Comparison of ENCODE assay signal across 8 cellular contexts in genomic region chr11:8263769-8264410, GRCh38. TPM values are rescaled to one million over a fixed set of nuclear protein-coding genes. Genes with fewer than 3 reads are reported as not detected.
DNase-seq lines count a peak whose midpoint lies in the region; ATAC-seq and TF ChIP-seq lines count a peak whose summit lies in the region.

Gene LMO1 (minus strand): TSS chr11:8263878. CDS start chr11:8263362, 516 bp downstream.

- H3K4me1 Mint-ChIP-seq in activated CD4-positive, alpha-beta T cell treated with anti-CD3 and anti-CD28 coated beads, Interleukin-2, amount 10 ng/mL, durations not matched to agents 24 days and 14 days: peaks cover 8% of the 10 kb centered on the region

- no peak within 1 kb of the TSS for H3K4me3 ChIP-seq in lower leg skin (ENCODE audit: low read depth, poor library complexity, severe bottlenecking)

- 2% methylated on average over 22 of the region's 22 CpGs for WGBS in lower leg skin, 2 donors

- intact Hi-C loops in activated CD4-positive, alpha-beta T cell treated with anti-CD3 and anti-CD28 coated beads, Interleukin-2, amount 10 ng/mL, durations not matched to agents 24 days and 14 days (cut with micrococcal nuclease): loop anchor here (1.0 to 10.0 kb wide), 2 partner anchors 39 to 259 kb away; no protein-coding TSS in a partner anchor
- intact Hi-C loops in lower leg skin (cut with DNase I; ENCODE audit: low total_unique reads): no loop called here

- ATAC-seq in HG03342 (IDR thresholded peaks at IDR 0.05; ENCODE audit: unreplicated experiment): peak; percentile 55

- DNase-seq in NK-92 treated with Interleukin-12 subunit alpha and Interleukin-12 subunit beta, amount 100 ng/mL, for 24 hours (lab: John Stamatoyannopoulos, UW): peak; percentile 42
- DNase-seq in NK-92 (lab: John Stamatoyannopoulos, UW; ENCODE audit: unreplicated experiment) (no peak), NCI-H460 (ENCODE audit: extremely low read depth, low read depth) (peak; percentile 73), dermis microvascular lymphatic vessel endothelial cell (ENCODE audit: low read depth in 2 of 2) (peak; percentile 46 to 77), lower leg skin (ENCODE audit: low spot score in 2 of 2) (peak; percentile 76 to 95)
- peak; percentile 92 for DNase-seq in activated CD4-positive, alpha-beta T cell treated with anti-CD3 and anti-CD28 coated beads, Interleukin-2, amount 10 ng/mL, durations not matched to agents 24 days and 14 days
- peak; percentile 75 for DNase-seq in stimulated activated CD4-positive, alpha-beta T cell treated with anti-CD3 and anti-CD28 coated beads, Interleukin-4, amount 100 ng/mL, for 24 hours

- TF ChIP-seq POLR2A in lower leg skin (IDR thresholded peaks at IDR 0.05): no peak

- H3K36me3 Mint-ChIP-seq in activated CD4-positive, alpha-beta T cell treated with anti-CD3 and anti-CD28 coated beads, Interleukin-2, amount 10 ng/mL, durations not matched to agents 24 days and 14 days (ENCODE audit: low read depth): no peaks in the 10 kb centered on the region

- TF ChIP-seq CTCF in lower leg skin (IDR thresholded peaks at IDR 0.05): peak in 1 of 3 donors; percentile 44

- H3K27ac Mint-ChIP-seq in activated CD4-positive, alpha-beta T cell treated with anti-CD3 and anti-CD28 coated beads, Interleukin-2, amount 10 ng/mL, durations not matched to agents 24 days and 14 days: no peak within 1 kb of the TSS

- peaks cover 72% of the 10 kb centered on the region for H3K27me3 Mint-ChIP-seq in activated CD4-positive, alpha-beta T cell treated with anti-CD3 and anti-CD28 coated beads, Interleukin-2, amount 10 ng/mL, durations not matched to agents 24 days and 14 days

- H3K4me3 Mint-ChIP-seq in activated CD4-positive, alpha-beta T cell treated with anti-CD3 and anti-CD28 coated beads, Interleukin-2, amount 10 ng/mL, durations not matched to agents 24 days and 14 days: peak within 1 kb of the TSS; percentile 67

- H3K9me3 Mint-ChIP-seq in activated CD4-positive, alpha-beta T cell treated with anti-CD3 and anti-CD28 coated beads, Interleukin-2, amount 10 ng/mL, durations not matched to agents 24 days and 14 days: no peaks in the 10 kb centered on the region

RNA-seq across cellular contexts. Expression of gene LMO1, which starts in this region (rescaled TPM):
- total RNA-seq in NCI-H460 (2014; rRNA removed; shearing (Covaris generic)): 0.40 and 1.5 TPM in 2 replicates
- polyA plus RNA-seq in NCI-H460 (2014; cell fraction: nucleus; rRNA removed): not detected in 2 replicates
- not detected in 2 replicates for total RNA-seq in activated CD4-positive, alpha-beta T cell treated with anti-CD3 and anti-CD28 coated beads, Interleukin-2, amount 10 ng/mL, durations not matched to agents 24 days and 14 days
- total RNA-seq in dermis microvascular lymphatic vessel endothelial cell (not detected in 2 replicates), lower leg skin (10 to 100 TPM in 1 of 4 donors, 1 to 10 TPM in 3; 7.0 to 19.3 (median 8.4) TPM)

Comparison
In these comparisons a context has a peak if more than half of its experiments do, and no peak if none do; other contexts are left out.
1. Peak in DNase-seq in activated CD4-positive, alpha-beta T cell treated with anti-CD3 and anti-CD28 coated beads, Interleukin-2, amount 10 ng/mL, durations not matched to agents 24 days and 14 days; RNA of the gene not detected or under 1 TPM.
2. Peak in DNase-seq in dermis microvascular lymphatic vessel endothelial cell; RNA of the gene not detected or under 1 TPM.